In genomic region chr1:105337427-105337826, GRCh38 we compare ENCODE assay signal across 26 cellular contexts.
DNase-seq lines count a peak whose midpoint lies in the region; ATAC-seq and TF ChIP-seq lines count a peak whose summit lies in the region.
"Had no signal": no experiment of that assay in that cellular context is flagged by ENCODE, and none has a peak within 500 bp of the region (broad histone marks: within the 10 kb centered on the region; RNA-seq: fewer than 3 reads in every experiment).

No MANE protein-coding gene starts in this region.

- no peaks in the 10 kb centered on the region for H3K9me3 ChIP-seq in gastroesophageal sphincter
- H3K9me3 ChIP-seq: BLaER1 treated with 17β-estradiol and CSF1 and Interleukin-3, amounts not matched to agents 10 nM and 100 nM; Caco-2; prostate gland; sigmoid colon; upper lobe of left lung had no signal

- peaks cover 1% of the 10 kb centered on the region for H3K27me3 Mint-ChIP-seq in glutamatergic neuron (ENCODE audit: unreplicated experiment)
- H3K27me3 Mint-ChIP-seq: activated B cell treated with CpG ODN at 0.5 μM for 24 hours; activated T-helper 17 cell treated with anti-CD3 and anti-CD28 coated beads, Interleukin-2, amount 50 U/mL, for 72 hours had no signal

- no peaks in the 10 kb centered on the region for H3K27me3 ChIP-seq in gastroesophageal sphincter
- H3K27me3 ChIP-seq: BLaER1 treated with 17β-estradiol and CSF1 and Interleukin-3, amounts not matched to agents 10 nM and 100 nM; sigmoid colon; upper lobe of left lung had no signal

- H3K4me3 Mint-ChIP-seq in glutamatergic neuron (ENCODE audit: unreplicated experiment) = peak overlapping the region; percentile 16
- H3K4me3 Mint-ChIP-seq: activated B cell treated with CpG ODN at 0.5 μM for 24 hours; activated T-helper 17 cell treated with anti-CD3 and anti-CD28 coated beads, Interleukin-2, amount 50 U/mL, for 72 hours; stimulated activated effector memory CD8-positive, alpha-beta T cell treated with anti-CD3 and anti-CD28 coated beads, Interleukin-12 subunit alpha, Interleukin-12 subunit beta, amount 100 ng/mL, for 72 hours had no signal

- peaks cover 25% of the 10 kb centered on the region for H3K4me1 Mint-ChIP-seq in glutamatergic neuron (ENCODE audit: low read depth, unreplicated experiment)
- H3K4me1 Mint-ChIP-seq: activated B cell treated with CpG ODN at 0.5 μM for 24 hours; activated T-helper 17 cell treated with anti-CD3 and anti-CD28 coated beads, Interleukin-2, amount 50 U/mL, for 72 hours; stimulated activated effector memory CD8-positive, alpha-beta T cell treated with anti-CD3 and anti-CD28 coated beads, Interleukin-12 subunit alpha, Interleukin-12 subunit beta, amount 100 ng/mL, for 72 hours had no signal

- TF ChIP-seq CTCF in glutamatergic neuron (IDR thresholded peaks at IDR 0.05; ENCODE audit: partially characterized antibody, unreplicated experiment) (no peak), gastroesophageal sphincter (IDR thresholded peaks at IDR 0.05) (no peak)

- H3K36me3 ChIP-seq in gastroesophageal sphincter = no peaks in the 10 kb centered on the region
- H3K36me3 ChIP-seq: BLaER1 treated with 17β-estradiol and CSF1 and Interleukin-3, amounts not matched to agents 10 nM and 100 nM; prostate gland; sigmoid colon; upper lobe of left lung had no signal

- H3K27ac ChIP-seq in gastroesophageal sphincter = no peak overlapping the region
- H3K27ac ChIP-seq: BLaER1 treated with 17β-estradiol and CSF1 and Interleukin-3, amounts not matched to agents 10 nM and 100 nM; epithelial cell of prostate; GM23248; prostate gland; sigmoid colon; upper lobe of left lung had no signal

- no peaks in the 10 kb centered on the region for H3K4me1 ChIP-seq in gastroesophageal sphincter
- H3K4me1 ChIP-seq: BLaER1 treated with 17β-estradiol and CSF1 and Interleukin-3, amounts not matched to agents 10 nM and 100 nM; Caco-2; prostate gland; sigmoid colon; upper lobe of left lung had no signal

- no peak for TF ChIP-seq POLR2A in gastroesophageal sphincter (IDR thresholded peaks at IDR 0.05)

- H3K27ac Mint-ChIP-seq in glutamatergic neuron (ENCODE audit: unreplicated experiment) = peak overlapping the region; percentile 78
- H3K27ac Mint-ChIP-seq: activated B cell treated with CpG ODN at 0.5 μM for 24 hours; activated T-helper 17 cell treated with anti-CD3 and anti-CD28 coated beads, Interleukin-2, amount 50 U/mL, for 72 hours; stimulated activated effector memory CD8-positive, alpha-beta T cell treated with anti-CD3 and anti-CD28 coated beads, Interleukin-12 subunit alpha, Interleukin-12 subunit beta, amount 100 ng/mL, for 72 hours had no signal

- peaks cover 2% of the 10 kb centered on the region for H3K9me3 Mint-ChIP-seq in glutamatergic neuron (ENCODE audit: unreplicated experiment)
- H3K9me3 Mint-ChIP-seq: activated B cell treated with CpG ODN at 0.5 μM for 24 hours had no signal

- H3K4me3 ChIP-seq in gastroesophageal sphincter = no peak overlapping the region
- H3K4me3 ChIP-seq: BLaER1 treated with 17β-estradiol and CSF1 and Interleukin-3, amounts not matched to agents 10 nM and 100 nM; GM23248; prostate gland; sigmoid colon; upper lobe of left lung had no signal

- DNase-seq in NCI-H1092 (lab: John Stamatoyannopoulos, UW) (peak; percentile 37), NCI-H1694 treated with DMSO at 0.1 percent for 48 hours (lab: John Stamatoyannopoulos, UW) (peak; percentile 74), NCI-H510A (lab: John Stamatoyannopoulos, UW) (peak; percentile 43), glutamatergic neuron (no peak)
- no peak for DNase-seq in stimulated activated naive CD4-positive, alpha-beta T cell treated with Interleukin-2 at 50 U/mL for 16 hours (lab: John Stamatoyannopoulos, UW)
- DNase-seq: activated B cell treated with CpG ODN at 0.5 μM for 24 hours; activated CD4-positive, alpha-beta T cell treated with anti-CD3 and anti-CD28 coated beads, Interleukin-2, amount 50 U/mL, for 4 hours; activated naive CD4-positive, alpha-beta T cell treated with anti-CD3 and anti-CD28 coated beads, Interleukin-2, amount 50 U/mL, for 16 hours; Caco-2; effector CD8-positive, alpha-beta T cell; GM23248; KBM-7; NCI-H1930; PC-3; Right ventricle myocardium superior; sigmoid colon; stimulated activated CD4-positive, alpha-beta T cell treated with anti-CD3 and anti-CD28 coated beads, Interleukin-4, amount 100 ng/mL, for 24 hours; substantia nigra; upper lobe of left lung had no signal

- TF ChIP-seq EP300 in gastroesophageal sphincter (IDR thresholded peaks at IDR 0.05) = no peak

- ATAC-seq in GM19455 (IDR thresholded peaks at IDR 0.05; ENCODE audit: unreplicated experiment) (no peak), gastroesophageal sphincter (no peak)
- ATAC-seq: activated T-helper 17 cell treated with anti-CD3 and anti-CD28 coated beads, Interleukin-2, amount 50 U/mL, for 72 hours; PC-3; stimulated activated effector memory CD8-positive, alpha-beta T cell treated with anti-CD3 and anti-CD28 coated beads, Interleukin-12 subunit alpha, Interleukin-12 subunit beta, amount 100 ng/mL, for 72 hours had no signal

- peaks cover 3% of the 10 kb centered on the region for H3K36me3 Mint-ChIP-seq in glutamatergic neuron (ENCODE audit: unreplicated experiment)
- H3K36me3 Mint-ChIP-seq: stimulated activated effector memory CD8-positive, alpha-beta T cell treated with anti-CD3 and anti-CD28 coated beads, Interleukin-12 subunit alpha, Interleukin-12 subunit beta, amount 100 ng/mL, for 72 hours had no signal

Comparison
In these comparisons a context has a peak if more than half of its experiments do, and no peak if none do; other contexts are left out.
1. DNase-seq: peak in NCI-H1092 (single experiment), NCI-H1694 treated with DMSO at 0.1 percent for 48 hours (single experiment) and NCI-H510A (single experiment); none in glutamatergic neuron (single experiment) and stimulated activated naive CD4-positive, alpha-beta T cell treated with Interleukin-2 at 50 U/mL for 16 hours (single experiment).